ENCODE assay signal across 24 cellular contexts in the genomic region with DNA sequence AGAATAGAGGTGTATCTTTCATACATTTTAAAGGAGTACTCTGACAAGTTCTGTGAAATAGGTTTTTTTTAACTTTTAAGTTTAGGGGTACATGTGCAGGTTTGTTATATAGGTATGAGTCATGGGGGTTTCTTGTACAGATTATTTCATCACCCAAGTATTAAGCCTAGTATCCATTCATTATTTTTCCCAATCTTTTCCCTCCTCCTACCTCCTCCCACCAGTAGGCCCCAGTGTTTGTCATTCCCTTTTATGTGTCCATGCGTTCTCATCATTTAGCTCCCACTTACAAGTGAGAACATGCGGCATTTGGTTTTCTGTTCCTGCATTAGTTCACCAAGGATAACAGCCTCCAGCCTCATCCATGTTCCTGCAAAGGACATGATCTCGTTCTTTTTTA.
"Had no signal": no experiment of that assay in that cellular context is flagged by ENCODE, and none has a peak within 500 bp of the region (broad histone marks: within the 10 kb centered on the region; RNA-seq: fewer than 3 reads in every experiment).

No MANE protein-coding gene starts in this region.

- ATAC-seq: effector memory CD8-positive, alpha-beta T cell; heart left ventricle; left colon; mucosa of descending colon; right lobe of liver had no signal

- H3K27me3 ChIP-seq: breast epithelium, colonic mucosa, dorsolateral prefrontal cortex, esophagus squamous epithelium, heart left ventricle, right lobe of liver, stomach, suprapubic skin, transverse colon, uterus had no signal

- H3K9me3 ChIP-seq: breast epithelium, colonic mucosa, esophagus squamous epithelium, mucosa of descending colon, right lobe of liver, stomach, suprapubic skin, uterus had no signal

- H3K4me3 Mint-ChIP-seq: activated naive CD4-positive, alpha-beta T cell treated with anti-CD3 and anti-CD28 coated beads, Interleukin-2, amount 50 U/mL, for 24 hours; effector memory CD8-positive, alpha-beta T cell had no signal

- DNase-seq: activated CD4-positive, alpha-beta T cell treated with anti-CD3 and anti-CD28 coated beads, Interleukin-2, amount 50 U/mL, for 1 hour; activated CD4-positive, CD25-positive, alpha-beta regulatory T cell treated with anti-CD3 and anti-CD28 coated beads, Interleukin-2, amount 50 U/mL, for 72 hours; activated gamma-delta T cell treated with Interleukin-2 at 50 U/mL for 16 hours; activated T-cell treated with anti-CD3 and anti-CD28 coated beads, Interleukin-2, amount 50 U/mL, for 1 hour; colonic mucosa; dorsolateral prefrontal cortex; effector memory CD8-positive, alpha-beta T cell; esophagus squamous epithelium; heart left ventricle; islet precursor cell; left colon; mesendoderm; mucosa of descending colon; occipital lobe; right lobe of liver; stimulated activated CD4-positive, alpha-beta T cell treated with anti-CD3 and anti-CD28 coated beads, Interleukin-1b, Interleukin-23, amount 100 ng/mL, for 48 hours; stomach; transverse colon; uterus; WERI-Rb-1 had no signal

- H3K27ac Mint-ChIP-seq: activated naive CD4-positive, alpha-beta T cell treated with anti-CD3 and anti-CD28 coated beads, Interleukin-2, amount 50 U/mL, for 24 hours; effector memory CD8-positive, alpha-beta T cell had no signal

- H3K9me3 Mint-ChIP-seq: activated naive CD4-positive, alpha-beta T cell treated with anti-CD3 and anti-CD28 coated beads, Interleukin-2, amount 50 U/mL, for 24 hours; effector memory CD8-positive, alpha-beta T cell had no signal

- H3K36me3 ChIP-seq: breast epithelium, colonic mucosa, right lobe of liver, transverse colon, uterus had no signal

- H3K27ac ChIP-seq: breast epithelium, colonic mucosa, dorsolateral prefrontal cortex, esophagus squamous epithelium, heart left ventricle, right lobe of liver, stomach, suprapubic skin, transverse colon, uterus, WERI-Rb-1 had no signal

- H3K4me3 ChIP-seq: breast epithelium, colonic mucosa, dorsolateral prefrontal cortex, esophagus squamous epithelium, heart left ventricle, mucosa of descending colon, right lobe of liver, skin epidermis, stomach, suprapubic skin, transverse colon, uterus had no signal

- H3K27me3 Mint-ChIP-seq: activated naive CD4-positive, alpha-beta T cell treated with anti-CD3 and anti-CD28 coated beads, Interleukin-2, amount 50 U/mL, for 24 hours; effector memory CD8-positive, alpha-beta T cell had no signal

- H3K4me1 ChIP-seq: breast epithelium, colonic mucosa, right lobe of liver, transverse colon, uterus had no signal
